7 cellular contexts compared by ENCODE assay signal in the genomic region with DNA sequence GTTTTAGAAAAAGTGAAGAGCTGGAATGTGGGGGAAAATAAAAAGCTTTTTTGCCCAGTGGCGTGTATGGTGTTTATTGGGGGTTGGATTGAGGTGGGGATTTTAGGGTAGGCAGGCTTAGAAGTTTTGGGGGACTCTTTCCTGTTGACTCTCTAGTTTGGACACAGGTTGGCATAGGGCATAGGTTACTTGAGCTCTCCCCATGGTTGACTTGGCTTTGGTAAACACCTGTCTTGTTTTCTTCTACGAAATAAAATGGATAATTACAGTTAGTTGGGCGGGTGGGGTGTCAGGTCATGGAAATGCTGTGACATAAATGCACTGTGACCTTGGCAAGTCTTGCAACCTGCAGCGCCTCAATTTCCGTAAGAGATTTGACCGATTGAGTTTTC. TPM values are rescaled to one million over a fixed set of nuclear protein-coding genes. Genes with fewer than 3 reads are reported as not detected.
A peak's percentile ranks its signal among the peaks of the same experiment; 100 is the strongest.
DNase-seq lines count a peak whose midpoint lies in the region; FAIRE-seq and TF ChIP-seq lines count a peak whose summit lies in the region.

No MANE protein-coding gene starts in this region.

- peaks cover 0 to 55% (median 31%) of the 10 kb centered on the region in 6 donors for H3K36me3 ChIP-seq in spleen

- CTCF ChIA-PET in activated CD4-positive, alpha-beta memory T cell treated with anti-CD3 and anti-CD28 coated beads, Interleukin-2, amount 10 ng/mL, durations not matched to agents 7 days and 5 days (lab: Charles Lee) = interaction anchor here (0.8 to 3.3 kb wide), 11 partner anchors 12 to 331 kb away, joined by 3 to 29 read pairs (median 7); a partner anchor contains a TSS

- peak overlapping the region; percentile 67 for H3K27ac Mint-ChIP-seq in activated CD4-positive, alpha-beta memory T cell treated with anti-CD3 and anti-CD28 coated beads, Interleukin-2, amount 10 ng/mL, durations not matched to agents 7 days and 5 days
- H3K27ac Mint-ChIP-seq in glutamatergic neuron (ENCODE audit: unreplicated experiment) = no peak overlapping the region

- TF ChIP-seq POLR2A in spleen (IDR thresholded peaks at IDR 0.05) (no peak), GM12891 (IDR thresholded peaks at IDR 0.05; ENCODE audit: low read depth, low read length) (no peak)

- peaks cover 37% of the 10 kb centered on the region for H3K4me1 Mint-ChIP-seq in activated CD4-positive, alpha-beta memory T cell treated with anti-CD3 and anti-CD28 coated beads, Interleukin-2, amount 10 ng/mL, durations not matched to agents 7 days and 5 days
- peaks cover 26% of the 10 kb centered on the region for H3K4me1 Mint-ChIP-seq in glutamatergic neuron (ENCODE audit: low read depth, unreplicated experiment)

- TF ChIP-seq CTCF in HL-60 (IDR thresholded peaks at IDR 0.05; ENCODE audit: insufficient read depth, low read length) = no peak
- TF ChIP-seq CTCF in glutamatergic neuron (IDR thresholded peaks at IDR 0.05; ENCODE audit: partially characterized antibody, unreplicated experiment) = no peak
- no peak for TF ChIP-seq CTCF in spleen (IDR thresholded peaks at IDR 0.05 in 8 of 11, conservative IDR thresholded peaks at IDR 0.05 in 3 of 11)

- no peaks in the 10 kb centered on the region for H3K9me3 Mint-ChIP-seq in activated CD4-positive, alpha-beta memory T cell treated with anti-CD3 and anti-CD28 coated beads, Interleukin-2, amount 10 ng/mL, durations not matched to agents 7 days and 5 days
- peaks cover 17% of the 10 kb centered on the region for H3K9me3 Mint-ChIP-seq in glutamatergic neuron (ENCODE audit: unreplicated experiment)

- peaks cover 23 to 54% (median 39%) of the 10 kb centered on the region in 6 donors for H3K4me1 ChIP-seq in spleen

- H3K27me3 ChIP-seq in HL-60 (ENCODE audit: insufficient read depth, poor library complexity, severe bottlenecking) = no peaks in the 10 kb centered on the region
- no peaks in the 10 kb centered on the region for H3K27me3 ChIP-seq in spleen (replicated peaks in 1 of 7)

- POLR2A ChIA-PET in activated CD4-positive, alpha-beta memory T cell treated with anti-CD3 and anti-CD28 coated beads, Interleukin-2, amount 10 ng/mL, durations not matched to agents 7 days and 5 days (lab: Charles Lee) = interaction anchor here (0.5 to 8.8 kb wide), 27 partner anchors 11 to 378 kb away, joined by 3 to 99 read pairs (median 4); a partner anchor contains a TSS

- no peaks in the 10 kb centered on the region for H3K27me3 Mint-ChIP-seq in activated CD4-positive, alpha-beta memory T cell treated with anti-CD3 and anti-CD28 coated beads, Interleukin-2, amount 10 ng/mL, durations not matched to agents 7 days and 5 days
- peaks cover 8% of the 10 kb centered on the region for H3K27me3 Mint-ChIP-seq in glutamatergic neuron (ENCODE audit: unreplicated experiment)

- peak overlapping the region; percentile 72 for H3K27ac ChIP-seq in HL-60 (replicated peaks)
- peak overlapping the region in 7 of 8 donors; percentile 91 to 96 (median 95) for H3K27ac ChIP-seq in spleen

- H3K36me3 Mint-ChIP-seq in activated CD4-positive, alpha-beta memory T cell treated with anti-CD3 and anti-CD28 coated beads, Interleukin-2, amount 10 ng/mL, durations not matched to agents 7 days and 5 days (ENCODE audit: low read depth) = peaks cover 36% of the 10 kb centered on the region
- H3K36me3 Mint-ChIP-seq in glutamatergic neuron (ENCODE audit: unreplicated experiment) = peaks cover 4% of the 10 kb centered on the region

- DNase-seq in HL-60 (ENCODE audit: low read depth in 1 of 2, low spot score in 1 of 2) = no peak
- DNase-seq in activated CD4-positive, alpha-beta memory T cell treated with anti-CD3 and anti-CD28 coated beads, Interleukin-2, amount 10 ng/mL, durations not matched to agents 7 days and 5 days = no peak
- DNase-seq in glutamatergic neuron = no peak
- no peak for DNase-seq in spleen
- DNase-seq in GM12891 (ENCODE audit: insufficient read length, low spot score) = no peak
- no peak for DNase-seq in inferior parietal cortex (ENCODE audit: extremely low spot score)
- no peak for DNase-seq in NCI-H526 treated with DMSO at 0.1 percent for 48 hours (lab: John Stamatoyannopoulos, UW)

- H3K4me3 ChIP-seq in HL-60 (replicated peaks; ENCODE audit: insufficient read depth, low read length) (no peak overlapping the region), spleen (peak overlapping the region in 7 of 8 donors; percentile 76 to 99 (median 92))

- intact Hi-C loops in spleen (cut with DNase I; ENCODE audit: low total_unique reads) = no loop called here

- H3K9me3 ChIP-seq in spleen = no peaks in the 10 kb centered on the region

- H3K4me3 Mint-ChIP-seq in activated CD4-positive, alpha-beta memory T cell treated with anti-CD3 and anti-CD28 coated beads, Interleukin-2, amount 10 ng/mL, durations not matched to agents 7 days and 5 days = peak overlapping the region; percentile 88
- peak overlapping the region; percentile 40 for H3K4me3 Mint-ChIP-seq in glutamatergic neuron (ENCODE audit: unreplicated experiment)

- 73 to 83% (median 82%) methylated on average over 6 of the region's 6 CpGs for whole genome bisulfite sequencing in spleen, 5 donors

- FAIRE-seq in GM12891 (lab: Jason Lieb, UNC) = no peak

TF ChIP-seq in GM12891, 5 proteins besides CTCF, POLR2A, EP300 and RAD21:
- no peak for TF ChIP-seq PAX5 (IDR thresholded peaks at IDR 0.05; ENCODE audit: insufficient read depth, low read length, severe bottlenecking)
- TF ChIP-seq TAF1 (IDR thresholded peaks at IDR 0.05; ENCODE audit: low read depth, low read length) = no peak
- TF ChIP-seq SPI1 (IDR thresholded peaks at IDR 0.05; ENCODE audit: low read depth, low read length) = no peak
- TF ChIP-seq POLR2AphosphoS5 (IDR thresholded peaks at IDR 0.05; ENCODE audit: low read depth, low read length) = no peak
- TF ChIP-seq POU2F2 (IDR thresholded peaks at IDR 0.05; ENCODE audit: low read depth, low read length) = no peak

RNA-seq across cellular contexts. Expression of a gene that starts 0.7 kb away (rescaled TPM):
- total RNA-seq in activated CD4-positive, alpha-beta memory T cell treated with anti-CD3 and anti-CD28 coated beads, Interleukin-2, amount 10 ng/mL, durations not matched to agents 7 days and 5 days = 10 to 100 TPM; 44.2 TPM
- total RNA-seq in glutamatergic neuron (ENCODE audit: unreplicated experiment) (58.5 TPM), spleen (10 to 100 TPM; 60.0 to 96.5 (median 78.6) TPM)
- 10 to 100 TPM; 13.2 to 52.0 (median 18.5) TPM for polyA plus RNA-seq in spleen
- 12.2 TPM for polyA plus RNA-seq in GM12891 (2012; ENCODE audit: low read depth, missing spikeins)

RNA-seq across cellular contexts. Expression of a gene that starts 11.1 kb away (rescaled TPM):
- 10 to 100 TPM; 68.9 to 78.7 TPM for total RNA-seq in activated CD4-positive, alpha-beta memory T cell treated with anti-CD3 and anti-CD28 coated beads, Interleukin-2, amount 10 ng/mL, durations not matched to agents 7 days and 5 days
- total RNA-seq in glutamatergic neuron (ENCODE audit: unreplicated experiment) = 88.0 TPM
- 100 to 1,000 TPM in 5 of 7 donors, 10 to 100 TPM in 2; 89.3 to 135 (median 107) TPM for total RNA-seq in spleen
- polyA plus RNA-seq in spleen = 100 to 1,000 TPM; 144 to 191 (median 155) TPM
- polyA plus RNA-seq in GM12891 (2012; ENCODE audit: low read depth, missing spikeins) = 63.7 TPM

RNA-seq across cellular contexts. Expression of a gene that starts 22.4 kb away (rescaled TPM):
- 10 to 100 TPM; 38.7 to 40.3 TPM for total RNA-seq in activated CD4-positive, alpha-beta memory T cell treated with anti-CD3 and anti-CD28 coated beads, Interleukin-2, amount 10 ng/mL, durations not matched to agents 7 days and 5 days
- 12.2 TPM for total RNA-seq in glutamatergic neuron (ENCODE audit: unreplicated experiment)
- 10 to 100 TPM in 6 of 7 donors, 1 to 10 TPM in 1; 10.0 to 17.7 (median 13.4) TPM for total RNA-seq in spleen
- polyA plus RNA-seq in spleen = 10 to 100 TPM; 12.5 to 16.1 (median 15.5) TPM
- polyA plus RNA-seq in GM12891 (2012; ENCODE audit: low read depth, missing spikeins) = 21.1 TPM

RNA-seq across cellular contexts. Expression of a gene that starts 23.1 kb away (rescaled TPM):
- total RNA-seq in activated CD4-positive, alpha-beta memory T cell treated with anti-CD3 and anti-CD28 coated beads, Interleukin-2, amount 10 ng/mL, durations not matched to agents 7 days and 5 days = 100 to 1,000 TPM; 102 to 107 TPM
- 71.4 TPM for total RNA-seq in glutamatergic neuron (ENCODE audit: unreplicated experiment)
- total RNA-seq in spleen = 10 to 100 TPM; 62.6 to 89.5 (median 72.6) TPM
- 10 to 100 TPM; 47.9 to 93.3 (median 57.1) TPM for polyA plus RNA-seq in spleen
- 51.9 TPM for polyA plus RNA-seq in GM12891 (2012; ENCODE audit: low read depth, missing spikeins)

RNA-seq across cellular contexts. Expression of a gene that starts 37.8 kb away (rescaled TPM):
- not detected for total RNA-seq in activated CD4-positive, alpha-beta memory T cell treated with anti-CD3 and anti-CD28 coated beads, Interleukin-2, amount 10 ng/mL, durations not matched to agents 7 days and 5 days
- total RNA-seq in glutamatergic neuron (ENCODE audit: unreplicated experiment) = 4.2 TPM
- total RNA-seq in spleen = 1 to 10 TPM in 6 of 7 donors, under 1 TPM in 1; 0.74 to 4.2 (median 2.5) TPM
- polyA plus RNA-seq in spleen = 1 to 10 TPM; 2.0 to 4.8 (median 2.3) TPM
- 0.19 TPM for polyA plus RNA-seq in GM12891 (2012; ENCODE audit: low read depth, missing spikeins)
